In the genomic region with DNA sequence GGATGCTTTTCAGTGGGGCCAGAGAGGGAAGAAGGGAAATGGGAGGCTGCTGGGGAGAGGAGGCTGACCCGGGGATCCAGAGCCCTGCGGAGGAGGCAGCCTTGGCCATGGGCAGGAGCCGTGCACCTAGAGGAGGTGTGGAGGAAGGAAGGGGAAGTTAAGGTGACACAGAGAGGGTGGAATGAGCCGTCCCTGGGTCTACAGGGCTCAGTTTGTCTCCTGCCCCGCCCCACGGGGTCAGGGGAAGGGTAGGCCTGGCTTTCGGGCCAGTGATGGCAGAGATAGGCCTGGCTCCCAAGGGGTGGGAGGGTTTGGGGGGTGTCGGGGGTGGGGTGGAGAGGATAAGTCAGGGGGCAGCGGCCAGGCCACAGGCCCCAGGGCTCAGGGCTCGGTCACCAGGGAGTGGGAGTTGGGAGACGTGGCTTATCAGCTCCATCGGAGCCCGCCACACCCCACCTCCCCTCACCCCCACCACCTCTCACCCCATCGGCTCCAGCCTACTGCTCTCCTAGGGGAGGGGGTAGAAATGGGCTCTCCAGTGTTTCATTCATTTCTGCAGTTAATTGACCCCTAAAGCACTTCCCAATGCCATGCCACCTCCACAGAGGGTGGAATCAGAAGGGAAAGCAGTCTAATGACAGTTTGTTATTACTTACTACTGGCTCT, we compare ENCODE assay signal across 1 cellular context.
TF ChIP-seq lines count a peak whose summit lies in the region.

No MANE protein-coding gene starts in this region.

TF ChIP-seq in GM23338, 12 proteins besides CTCF, POLR2A, EP300 and RAD21 (continued from another document):
- TF ChIP-seq, protein P1, sequence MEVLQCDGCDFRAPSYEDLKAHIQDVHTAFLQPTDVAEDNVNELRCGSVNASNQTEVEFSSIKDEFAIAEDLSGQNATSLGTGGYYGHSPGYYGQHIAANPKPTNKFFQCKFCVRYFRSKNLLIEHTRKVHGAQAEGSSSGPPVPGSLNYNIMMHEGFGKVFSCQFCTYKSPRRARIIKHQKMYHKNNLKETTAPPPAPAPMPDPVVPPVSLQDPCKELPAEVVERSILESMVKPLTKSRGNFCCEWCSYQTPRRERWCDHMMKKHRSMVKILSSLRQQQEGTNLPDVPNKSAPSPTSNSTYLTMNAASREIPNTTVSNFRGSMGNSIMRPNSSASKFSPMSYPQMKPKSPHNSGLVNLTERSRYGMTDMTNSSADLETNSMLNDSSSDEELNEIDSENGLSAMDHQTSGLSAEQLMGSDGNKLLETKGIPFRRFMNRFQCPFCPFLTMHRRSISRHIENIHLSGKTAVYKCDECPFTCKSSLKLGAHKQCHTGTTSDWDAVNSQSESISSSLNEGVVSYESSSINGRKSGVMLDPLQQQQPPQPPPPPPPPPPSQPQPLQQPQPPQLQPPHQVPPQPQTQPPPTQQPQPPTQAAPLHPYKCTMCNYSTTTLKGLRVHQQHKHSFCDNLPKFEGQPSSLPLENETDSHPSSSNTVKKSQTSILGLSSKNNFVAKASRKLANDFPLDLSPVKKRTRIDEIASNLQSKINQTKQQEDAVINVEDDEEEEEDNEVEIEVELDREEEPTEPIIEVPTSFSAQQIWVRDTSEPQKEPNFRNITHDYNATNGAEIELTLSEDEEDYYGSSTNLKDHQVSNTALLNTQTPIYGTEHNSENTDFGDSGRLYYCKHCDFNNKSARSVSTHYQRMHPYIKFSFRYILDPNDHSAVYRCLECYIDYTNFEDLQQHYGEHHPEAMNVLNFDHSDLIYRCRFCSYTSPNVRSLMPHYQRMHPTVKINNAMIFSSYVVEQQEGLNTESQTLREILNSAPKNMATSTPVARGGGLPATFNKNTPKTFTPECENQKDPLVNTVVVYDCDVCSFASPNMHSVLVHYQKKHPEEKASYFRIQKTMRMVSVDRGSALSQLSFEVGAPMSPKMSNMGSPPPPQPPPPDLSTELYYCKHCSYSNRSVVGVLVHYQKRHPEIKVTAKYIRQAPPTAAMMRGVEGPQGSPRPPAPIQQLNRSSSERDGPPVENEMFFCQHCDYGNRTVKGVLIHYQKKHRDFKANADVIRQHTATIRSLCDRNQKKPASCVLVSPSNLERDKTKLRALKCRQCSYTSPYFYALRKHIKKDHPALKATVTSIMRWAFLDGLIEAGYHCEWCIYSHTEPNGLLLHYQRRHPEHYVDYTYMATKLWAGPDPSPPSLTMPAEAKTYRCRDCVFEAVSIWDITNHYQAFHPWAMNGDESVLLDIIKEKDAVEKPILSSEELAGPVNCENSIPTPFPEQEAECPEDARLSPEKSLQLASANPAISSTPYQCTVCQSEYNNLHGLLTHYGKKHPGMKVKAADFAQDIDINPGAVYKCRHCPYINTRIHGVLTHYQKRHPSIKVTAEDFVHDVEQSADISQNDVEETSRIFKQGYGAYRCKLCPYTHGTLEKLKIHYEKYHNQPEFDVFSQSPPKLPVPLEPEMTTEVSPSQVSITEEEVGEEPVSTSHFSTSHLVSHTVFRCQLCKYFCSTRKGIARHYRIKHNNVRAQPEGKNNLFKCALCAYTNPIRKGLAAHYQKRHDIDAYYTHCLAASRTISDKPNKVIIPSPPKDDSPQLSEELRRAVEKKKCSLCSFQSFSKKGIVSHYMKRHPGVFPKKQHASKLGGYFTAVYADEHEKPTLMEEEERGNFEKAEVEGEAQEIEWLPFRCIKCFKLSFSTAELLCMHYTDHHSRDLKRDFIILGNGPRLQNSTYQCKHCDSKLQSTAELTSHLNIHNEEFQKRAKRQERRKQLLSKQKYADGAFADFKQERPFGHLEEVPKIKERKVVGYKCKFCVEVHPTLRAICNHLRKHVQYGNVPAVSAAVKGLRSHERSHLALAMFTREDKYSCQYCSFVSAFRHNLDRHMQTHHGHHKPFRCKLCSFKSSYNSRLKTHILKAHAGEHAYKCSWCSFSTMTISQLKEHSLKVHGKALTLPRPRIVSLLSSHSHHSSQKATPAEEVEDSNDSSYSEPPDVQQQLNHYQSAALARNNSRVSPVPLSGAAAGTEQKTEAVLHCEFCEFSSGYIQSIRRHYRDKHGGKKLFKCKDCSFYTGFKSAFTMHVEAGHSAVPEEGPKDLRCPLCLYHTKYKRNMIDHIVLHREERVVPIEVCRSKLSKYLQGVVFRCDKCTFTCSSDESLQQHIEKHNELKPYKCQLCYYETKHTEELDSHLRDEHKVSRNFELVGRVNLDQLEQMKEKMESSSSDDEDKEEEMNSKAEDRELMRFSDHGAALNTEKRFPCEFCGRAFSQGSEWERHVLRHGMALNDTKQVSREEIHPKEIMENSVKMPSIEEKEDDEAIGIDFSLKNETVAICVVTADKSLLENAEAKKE (CRISPR knock-in tag; IDR thresholded peaks at IDR 0.05) = no peak
- TF ChIP-seq CREB1 (CRISPR knock-in tag; IDR thresholded peaks at IDR 0.05; ENCODE audit: low read depth) = no peak
- TF ChIP-seq, protein P2, sequence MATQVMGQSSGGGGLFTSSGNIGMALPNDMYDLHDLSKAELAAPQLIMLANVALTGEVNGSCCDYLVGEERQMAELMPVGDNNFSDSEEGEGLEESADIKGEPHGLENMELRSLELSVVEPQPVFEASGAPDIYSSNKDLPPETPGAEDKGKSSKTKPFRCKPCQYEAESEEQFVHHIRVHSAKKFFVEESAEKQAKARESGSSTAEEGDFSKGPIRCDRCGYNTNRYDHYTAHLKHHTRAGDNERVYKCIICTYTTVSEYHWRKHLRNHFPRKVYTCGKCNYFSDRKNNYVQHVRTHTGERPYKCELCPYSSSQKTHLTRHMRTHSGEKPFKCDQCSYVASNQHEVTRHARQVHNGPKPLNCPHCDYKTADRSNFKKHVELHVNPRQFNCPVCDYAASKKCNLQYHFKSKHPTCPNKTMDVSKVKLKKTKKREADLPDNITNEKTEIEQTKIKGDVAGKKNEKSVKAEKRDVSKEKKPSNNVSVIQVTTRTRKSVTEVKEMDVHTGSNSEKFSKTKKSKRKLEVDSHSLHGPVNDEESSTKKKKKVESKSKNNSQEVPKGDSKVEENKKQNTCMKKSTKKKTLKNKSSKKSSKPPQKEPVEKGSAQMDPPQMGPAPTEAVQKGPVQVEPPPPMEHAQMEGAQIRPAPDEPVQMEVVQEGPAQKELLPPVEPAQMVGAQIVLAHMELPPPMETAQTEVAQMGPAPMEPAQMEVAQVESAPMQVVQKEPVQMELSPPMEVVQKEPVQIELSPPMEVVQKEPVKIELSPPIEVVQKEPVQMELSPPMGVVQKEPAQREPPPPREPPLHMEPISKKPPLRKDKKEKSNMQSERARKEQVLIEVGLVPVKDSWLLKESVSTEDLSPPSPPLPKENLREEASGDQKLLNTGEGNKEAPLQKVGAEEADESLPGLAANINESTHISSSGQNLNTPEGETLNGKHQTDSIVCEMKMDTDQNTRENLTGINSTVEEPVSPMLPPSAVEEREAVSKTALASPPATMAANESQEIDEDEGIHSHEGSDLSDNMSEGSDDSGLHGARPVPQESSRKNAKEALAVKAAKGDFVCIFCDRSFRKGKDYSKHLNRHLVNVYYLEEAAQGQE (IDR thresholded peaks at IDR 0.05; ENCODE audit: unreplicated experiment) = no peak
